ENCODE assay signal across 10 cellular contexts in the genomic region with DNA sequence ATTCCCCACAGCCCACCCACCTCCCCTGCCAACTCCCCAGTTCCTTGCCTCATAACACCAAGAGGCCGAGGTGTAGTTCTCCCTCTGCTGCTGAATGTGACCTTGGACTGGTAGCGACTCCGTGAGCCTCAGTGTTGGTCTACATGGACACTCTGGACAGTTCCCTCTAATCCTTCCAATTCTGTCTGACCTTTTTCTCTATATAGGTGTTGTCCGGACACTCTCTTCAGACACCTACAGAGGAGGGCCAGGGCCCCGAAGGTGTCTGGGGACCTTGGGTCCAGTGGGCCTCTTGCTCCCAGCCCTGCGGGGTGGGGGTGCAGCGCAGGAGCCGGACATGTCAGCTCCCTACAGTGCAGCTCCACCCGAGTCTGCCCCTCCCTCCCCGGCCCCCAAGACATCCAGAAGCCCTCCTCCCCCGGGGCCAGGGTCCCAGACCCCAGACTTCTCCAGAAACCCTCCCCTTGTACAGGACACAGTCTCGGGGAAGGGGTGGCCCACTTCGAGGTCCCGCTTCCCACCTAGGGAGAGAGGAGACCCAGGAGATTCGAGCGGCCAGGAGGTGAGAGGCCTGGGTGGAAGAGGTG. TPM values are rescaled to one million over a fixed set of nuclear protein-coding genes. Genes with fewer than 3 reads are reported as not detected.
DNase-seq lines count a peak whose midpoint lies in the region; ATAC-seq and TF ChIP-seq lines count a peak whose summit lies in the region.
"Had no signal": no experiment of that assay in that cellular context is flagged by ENCODE, and none has a peak within 500 bp of the region (broad histone marks: within the 10 kb centered on the region; RNA-seq: fewer than 3 reads in every experiment).

No MANE protein-coding gene starts in this region.

- ATAC-seq in WTC11: no peak

- H3K4me2 ChIP-seq in smooth muscle cell: peak overlapping the region; percentile 78

- no peaks in the 10 kb centered on the region for H3K79me2 ChIP-seq in smooth muscle cell (ENCODE audit: low read depth)

- CTCF ChIA-PET in Caco-2 (lab: Charles Lee): interaction anchor here (1.9 kb wide), 1 partner anchor 20 kb away, joined by 11 read pairs; no protein-coding TSS in a partner anchor
- CTCF ChIA-PET in WTC11 (lab: Charles Lee): interaction anchor here (1.1 to 8.2 kb wide), 3 partner anchors 7 to 18 kb away, joined by 4 to 124 read pairs (median 97); no protein-coding TSS in a partner anchor

- H3K27me3 ChIP-seq in Caco-2 (replicated peaks; ENCODE audit: control insufficient read depth, insufficient read depth, low read length) (no peaks in the 10 kb centered on the region), smooth muscle cell (ENCODE audit: low read depth) (no peaks in the 10 kb centered on the region)

- peaks cover 29% of the 10 kb centered on the region for H3F3A ChIP-seq in smooth muscle cell (ENCODE audit: low read depth)

- H3K9ac ChIP-seq in smooth muscle cell (ENCODE audit: low read depth): no peak overlapping the region

- POLR2A ChIA-PET in Caco-2 (lab: Charles Lee) (interaction anchor here (0.7 kb wide), 1 partner anchor 27 kb away, joined by 4 read pairs; a partner anchor contains a TSS), WTC11 (lab: Charles Lee) (no interaction called here)

- H3K4me1 Mint-ChIP-seq in Caco-2 (ENCODE audit: low read depth, unreplicated experiment): peaks cover 15% of the 10 kb centered on the region
- peaks cover 35% of the 10 kb centered on the region for H3K4me1 Mint-ChIP-seq in WTC11

- no peaks in the 10 kb centered on the region for H3K27me3 Mint-ChIP-seq in Caco-2 (ENCODE audit: insufficient read depth, unreplicated experiment)
- H3K27me3 Mint-ChIP-seq in WTC11 (ENCODE audit: low read depth): peaks cover 30% of the 10 kb centered on the region

- H3K4me3 ChIP-seq in Caco-2 (ENCODE audit: low read depth, low read length) (no peak overlapping the region), smooth muscle cell (no peak overlapping the region)

- no peaks in the 10 kb centered on the region for H3K9me3 Mint-ChIP-seq in Caco-2 (ENCODE audit: unreplicated experiment)
- no peaks in the 10 kb centered on the region for H3K9me3 Mint-ChIP-seq in WTC11
- H3K9me3 Mint-ChIP-seq: activated naive CD4-positive, alpha-beta T cell treated with anti-CD3 and anti-CD28 coated beads, Interleukin-2, amount 50 U/mL, for 24 hours had no signal

- 85% methylated on average over 14 of the region's 16 CpGs for WGBS in smooth muscle cell (ENCODE audit: low lambda C conversion rate)

- peaks cover 29% of the 10 kb centered on the region for H3K36me3 Mint-ChIP-seq in Caco-2 (ENCODE audit: insufficient read depth, unreplicated experiment)
- peaks cover 4% of the 10 kb centered on the region; the same call in 1 of the 2 replicates for H3K36me3 Mint-ChIP-seq in WTC11
- H3K36me3 Mint-ChIP-seq: activated naive CD4-positive, alpha-beta T cell treated with anti-CD3 and anti-CD28 coated beads, Interleukin-2, amount 50 U/mL, for 24 hours had no signal

- H3K27ac Mint-ChIP-seq in Caco-2 (ENCODE audit: unreplicated experiment): peak overlapping the region; percentile 67
- H3K27ac Mint-ChIP-seq in WTC11: no peak overlapping the region
- H3K27ac Mint-ChIP-seq: activated naive CD4-positive, alpha-beta T cell treated with anti-CD3 and anti-CD28 coated beads, Interleukin-2, amount 50 U/mL, for 24 hours had no signal

- no peak for TF ChIP-seq CTCF in Caco-2 (IDR thresholded peaks at IDR 0.05; ENCODE audit: insufficient read depth in 1 of 2, low read depth in 1 of 2, low read length in 1 of 2, severe bottlenecking in 1 of 2, unreplicated experiment in 1 of 2)
- no peak for TF ChIP-seq CTCF in WTC11 (IDR thresholded peaks at IDR 0.05)
- no peak for TF ChIP-seq CTCF in smooth muscle cell (IDR thresholded peaks at IDR 0.05; ENCODE audit: borderline replicate concordance, insufficient read depth, poor library complexity, severe bottlenecking)

- peak overlapping the region; percentile 83 for H3K27ac ChIP-seq in smooth muscle cell (ENCODE audit: low read depth)

- DNase-seq in Caco-2 (no peak), WTC11 (ENCODE audit: low spot score) (no peak), islet precursor cell (peak; percentile 47), smooth muscle cell (lab: John Stamatoyannopoulos, UW; ENCODE audit: unreplicated experiment) (no peak), NCI-H1930 (lab: John Stamatoyannopoulos, UW) (no peak), GM19240 (ENCODE audit: insufficient read length, low spot score) (no peak), HCEC 1CT (no peak), mucosa of gallbladder (ENCODE audit: low spot score) (no peak)
- DNase-seq: MM.1S had no signal

- H3K9me3 ChIP-seq in Caco-2 (no peaks in the 10 kb centered on the region), smooth muscle cell (replicated peaks; ENCODE audit: low read depth) (no peaks in the 10 kb centered on the region)

- no peak overlapping the region for H2AFZ ChIP-seq in smooth muscle cell (ENCODE audit: low read depth)

- H3K36me3 ChIP-seq in Caco-2 (ENCODE audit: control insufficient read depth, insufficient read depth, low read length): no peaks in the 10 kb centered on the region
- H3K36me3 ChIP-seq in smooth muscle cell (ENCODE audit: low read depth): no peaks in the 10 kb centered on the region

- H3K4me1 ChIP-seq in Caco-2 (peaks cover 44% of the 10 kb centered on the region), smooth muscle cell (ENCODE audit: low read depth) (peaks cover 7% of the 10 kb centered on the region)

- H4K20me1 ChIP-seq in smooth muscle cell (ENCODE audit: low read depth): no peaks in the 10 kb centered on the region

- intact Hi-C loops in Caco-2 (cut with micrococcal nuclease; ENCODE audit: unreplicated experiment): loop anchor here (1.0 kb wide), 1 partner anchor 8 kb away; no protein-coding TSS in a partner anchor

- BruUV-seq in Caco-2 (replicated peaks; lab: Mats Ljungman, UMichigan): no TSS peak

- H3K4me3 Mint-ChIP-seq in Caco-2 (ENCODE audit: unreplicated experiment) (peak overlapping the region; percentile 25), WTC11 (no peak overlapping the region)
- H3K4me3 Mint-ChIP-seq: activated naive CD4-positive, alpha-beta T cell treated with anti-CD3 and anti-CD28 coated beads, Interleukin-2, amount 50 U/mL, for 24 hours had no signal

TF ChIP-seq in WTC11, 78 proteins besides CTCF, POLR2A, EP300 and RAD21:
- peak; percentile 4; the same call in 1 of the 2 replicates for TF ChIP-seq GABPB1 (CRISPR knock-in tag; IDR thresholded peaks at IDR 0.05)
- TF ChIP-seq, protein P1, sequence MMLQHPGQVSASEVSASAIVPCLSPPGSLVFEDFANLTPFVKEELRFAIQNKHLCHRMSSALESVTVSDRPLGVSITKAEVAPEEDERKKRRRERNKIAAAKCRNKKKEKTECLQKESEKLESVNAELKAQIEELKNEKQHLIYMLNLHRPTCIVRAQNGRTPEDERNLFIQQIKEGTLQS (CRISPR knock-in tag; conservative IDR thresholded peaks at IDR 0.05): no peak

RNA-seq across cellular contexts. Expression of a gene that starts 3.6 kb away (rescaled TPM):
- total RNA-seq in Caco-2 (2022) (16.1 and 17.6 TPM in 2 replicates), WTC11 (2021) (6.6 to 14.7 TPM (median 14.1 TPM) in 3 replicates), smooth muscle cell (2.4 and 6.4 TPM in 2 replicates), mucosa of gallbladder (17.2 TPM)
- 8.4 and 20.8 TPM in 2 replicates for polyA plus RNA-seq in smooth muscle cell

RNA-seq across cellular contexts. Expression of a gene that starts 26.6 kb away (rescaled TPM):
- total RNA-seq in Caco-2 (2022) (130 and 134 TPM in 2 replicates), WTC11 (2021) (191 to 212 TPM (median 204 TPM) in 3 replicates), smooth muscle cell (519 and 630 TPM in 2 replicates), mucosa of gallbladder (231 TPM)
- polyA plus RNA-seq in smooth muscle cell: 224 and 247 TPM in 2 replicates

RNA-seq across cellular contexts. Expression of a gene that starts 37.2 kb away (rescaled TPM):
- 0.59 and 0.63 TPM in 2 replicates for total RNA-seq in Caco-2 (2022)
- total RNA-seq in WTC11 (2021): 0.71 to 1.2 TPM (median 1.0 TPM) in 3 replicates
- not detected in 2 replicates for total RNA-seq in smooth muscle cell
- polyA plus RNA-seq in smooth muscle cell: 0.62 and 1.2 TPM in 2 replicates
- 1.1 TPM for total RNA-seq in mucosa of gallbladder

RNA-seq across cellular contexts. Expression of a gene that starts 44.9 kb away (rescaled TPM):
- total RNA-seq in Caco-2 (2022) (0.95 and 2.4 TPM in 2 replicates), WTC11 (2021) (0.69 to 1.6 TPM (median 0.76 TPM) in 3 replicates), smooth muscle cell (14.6 and 19.0 TPM in 2 replicates), mucosa of gallbladder (681 TPM)
- polyA plus RNA-seq in smooth muscle cell: 32.0 and 36.1 TPM in 2 replicates
